ENCODE assay signal across 1 cellular context in genomic region chr14:45253070-45253753, GRCh38.
TF ChIP-seq lines count a peak whose summit lies in the region.

Gene MIS18BP1, minus strand, starts transcription at chr14:45253202. Its CDS starts 5,916 bp downstream, at chr14:45247286.

TF ChIP-seq in HepG2, 621 proteins besides CTCF, POLR2A, EP300 and RAD21 (continued from another document and continues in another):
- TF ChIP-seq ZFYVE20 (CRISPR knock-in tag; IDR thresholded peaks at IDR 0.05; ENCODE audit: borderline replicate concordance, low read depth): no peak
- peak; percentile 83; the same call in 1 of the 2 replicates for TF ChIP-seq ZBTB43 (CRISPR knock-in tag; conservative IDR thresholded peaks at IDR 0.05)
- TF ChIP-seq NFIB (CRISPR knock-in tag; IDR thresholded peaks at IDR 0.05; ENCODE audit: borderline replicate concordance): no peak
- TF ChIP-seq STAT6 (CRISPR knock-in tag; IDR thresholded peaks at IDR 0.05; ENCODE audit: borderline replicate concordance): peak; percentile 89; the same call in 1 of the 2 replicates
- TF ChIP-seq MXD3 (CRISPR knock-in tag; IDR thresholded peaks at IDR 0.05): peak; percentile 86
- TF ChIP-seq TSC22D2 (CRISPR knock-in tag; IDR thresholded peaks at IDR 0.05; ENCODE audit: borderline replicate concordance): no peak; the same call in 1 of the 2 replicates
- TF ChIP-seq THAP9 (CRISPR knock-in tag; IDR thresholded peaks at IDR 0.05; ENCODE audit: borderline replicate concordance): peak; percentile 80
- TF ChIP-seq BCL3 (CRISPR knock-in tag; IDR thresholded peaks at IDR 0.05): peak; percentile 64; the same call in 1 of the 2 replicates
- no peak for TF ChIP-seq JARID2 (CRISPR knock-in tag; IDR thresholded peaks at IDR 0.05; ENCODE audit: insufficient replicate concordance)
- TF ChIP-seq ZNF546 (CRISPR knock-in tag; conservative IDR thresholded peaks at IDR 0.05): peak; percentile 93
- no peak for TF ChIP-seq ATRX (CRISPR knock-in tag; IDR thresholded peaks at IDR 0.05; ENCODE audit: borderline replicate concordance)
- peak; percentile 93 for TF ChIP-seq TGIF2 (CRISPR knock-in tag; IDR thresholded peaks at IDR 0.05)
- TF ChIP-seq NR2F2 (IDR thresholded peaks at IDR 0.05; ENCODE audit: borderline replicate concordance, low read depth): no peak; the same call in 1 of the 2 replicates
- peak; percentile 27 for TF ChIP-seq RBM22 (optimal IDR thresholded peaks at IDR 0.05; ENCODE audit: low read length)
- TF ChIP-seq ZBTB7B (CRISPR knock-in tag; IDR thresholded peaks at IDR 0.05): peak; percentile 91
- peak; percentile 94; the same call in 1 of the 2 replicates for TF ChIP-seq IRF9 (CRISPR knock-in tag; IDR thresholded peaks at IDR 0.05; ENCODE audit: borderline replicate concordance)
- TF ChIP-seq SIX4 (CRISPR knock-in tag; IDR thresholded peaks at IDR 0.05): 0 out of 2 replicates have a peak, but pooled peaks have one; percentile 21
- TF ChIP-seq ZNF512B (CRISPR knock-in tag; IDR thresholded peaks at IDR 0.05; ENCODE audit: borderline replicate concordance): no peak
- peak; percentile 98 for TF ChIP-seq UBTF (CRISPR knock-in tag; IDR thresholded peaks at IDR 0.05)
- peak; percentile 91 for TF ChIP-seq FOXK1 (CRISPR knock-in tag; IDR thresholded peaks at IDR 0.05; ENCODE audit: borderline replicate concordance, low read depth)
- TF ChIP-seq SNAPC2 (CRISPR knock-in tag; IDR thresholded peaks at IDR 0.05): peak; percentile 86; the same call in 1 of the 2 replicates
- TF ChIP-seq LRRFIP1 (CRISPR knock-in tag; conservative IDR thresholded peaks at IDR 0.05): no peak
- TF ChIP-seq HIVEP1 (CRISPR knock-in tag; IDR thresholded peaks at IDR 0.05): peak; percentile 76
- peak; percentile 61 for TF ChIP-seq ZBTB2 (CRISPR knock-in tag; IDR thresholded peaks at IDR 0.05; ENCODE audit: low read depth)
- TF ChIP-seq MZF1 (CRISPR knock-in tag; IDR thresholded peaks at IDR 0.05; ENCODE audit: borderline replicate concordance): 0 out of 2 replicates have a peak, but pooled peaks have one; percentile 34
- TF ChIP-seq RXRA (CRISPR knock-in tag; IDR thresholded peaks at IDR 0.05): peak; percentile 82
- peak; percentile 55 for TF ChIP-seq ZBTB26 (CRISPR knock-in tag; IDR thresholded peaks at IDR 0.05; ENCODE audit: borderline replicate concordance)
- peak; percentile 38; the same call in 1 of the 2 replicates for TF ChIP-seq ZFP1 (CRISPR knock-in tag; IDR thresholded peaks at IDR 0.05)
